Comparison of ENCODE assay signal across 8 cellular contexts in genomic region chr12:115341442-115341841, GRCh38.
DNase-seq lines count a peak whose midpoint lies in the region; FAIRE-seq and TF ChIP-seq lines count a peak whose summit lies in the region.

No MANE protein-coding gene starts in this region.

- peak; percentile 13 for DNase-seq in stimulated activated CD4-positive, alpha-beta T cell treated with anti-CD3 and anti-CD28 coated beads, Interleukin-1b, Interleukin-23, amount 100 ng/mL, for 48 hours
- no peak for DNase-seq in stimulated activated CD4-positive, alpha-beta T cell treated with anti-CD3 and anti-CD28 coated beads, Interleukin-2, amount 100 ng/mL, for 48 hours
- DNase-seq in bronchial epithelial cell (ENCODE audit: low read depth): peak; percentile 98
- peak; percentile 20 to 99 for DNase-seq in lung microvascular endothelial cell (ENCODE audit: low read depth in 2 of 2)
- DNase-seq in NCI-H1417 treated with DMSO at 0.1 percent for 48 hours (lab: John Stamatoyannopoulos, UW): no peak
- DNase-seq in NCI-H2227 (lab: John Stamatoyannopoulos, UW; ENCODE audit: unreplicated experiment): no peak
- DNase-seq in activated naive CD4-positive, alpha-beta T cell treated with Interleukin-2 at 50 U/mL for 16 hours: no peak
- DNase-seq in activated effector memory CD4-positive, alpha-beta T cell treated with anti-CD3 and anti-CD28 coated beads, Interleukin-2, amount 50 U/mL, for 16 hours: no peak

- H3K27me3 ChIP-seq in bronchial epithelial cell (ENCODE audit: control insufficient read depth, insufficient read depth, low read length): no peaks in the 10 kb centered on the region

- peak; percentile 93 for FAIRE-seq in bronchial epithelial cell (lab: Jason Lieb, UNC)

- no peak for TF ChIP-seq CTCF in bronchial epithelial cell (IDR thresholded peaks at IDR 0.05; ENCODE audit: insufficient read depth, low read length, severe bottlenecking)

- H3K4me3 ChIP-seq in bronchial epithelial cell (ENCODE audit: low read depth, low read length): no peak overlapping the region

- no peaks in the 10 kb centered on the region for H3K36me3 ChIP-seq in bronchial epithelial cell (ENCODE audit: control insufficient read depth, insufficient read depth, low read length)

Comparison
In these comparisons a context has a peak if more than half of its experiments do, and no peak if none do; other contexts are left out.
1. DNase-seq: peak in stimulated activated CD4-positive, alpha-beta T cell treated with anti-CD3 and anti-CD28 coated beads, Interleukin-1b, Interleukin-23, amount 100 ng/mL, for 48 hours (single experiment), bronchial epithelial cell (single experiment) and lung microvascular endothelial cell (2 of 2); none in stimulated activated CD4-positive, alpha-beta T cell treated with anti-CD3 and anti-CD28 coated beads, Interleukin-2, amount 100 ng/mL, for 48 hours (0 of 2), NCI-H1417 treated with DMSO at 0.1 percent for 48 hours (single experiment), NCI-H2227 (single experiment), activated naive CD4-positive, alpha-beta T cell treated with Interleukin-2 at 50 U/mL for 16 hours (single experiment) and activated effector memory CD4-positive, alpha-beta T cell treated with anti-CD3 and anti-CD28 coated beads, Interleukin-2, amount 50 U/mL, for 16 hours (single experiment).